ENCODE assay signal across 1 cellular context in the genomic region with DNA sequence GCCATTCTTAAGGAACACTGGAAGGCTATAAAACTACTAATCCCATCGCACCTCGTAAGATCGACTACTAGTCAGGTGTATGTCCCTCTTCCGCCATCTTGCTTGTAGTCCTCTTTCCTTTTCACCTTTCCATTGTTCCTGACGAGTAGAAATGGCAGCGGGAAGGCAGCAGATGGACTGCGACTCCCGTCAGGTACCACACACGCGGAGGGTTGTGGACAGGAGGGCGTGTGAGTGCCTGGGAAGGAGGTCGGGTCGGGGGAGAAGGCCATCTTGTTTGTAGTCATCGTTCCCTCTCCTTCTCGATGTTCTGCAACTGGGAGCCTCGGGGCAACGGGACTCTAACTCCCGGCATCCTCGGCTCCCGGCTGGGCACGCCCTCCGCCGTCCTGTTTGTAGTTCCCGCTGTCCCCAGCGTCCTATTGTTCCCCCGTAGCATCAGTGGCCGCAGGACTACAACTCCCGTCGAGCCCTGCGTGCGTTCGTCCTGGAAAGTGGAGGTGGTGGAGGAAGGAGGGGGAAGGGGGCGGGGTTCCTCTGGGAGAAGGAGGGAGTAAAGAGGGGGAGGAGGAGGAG.
TF ChIP-seq lines count a peak whose summit lies in the region.

No MANE protein-coding gene starts in this region.

TF ChIP-seq in K562, 482 proteins besides CTCF, POLR2A, EP300 and RAD21 (continued from another document and continues in another):
- TF ChIP-seq, protein P1, sequence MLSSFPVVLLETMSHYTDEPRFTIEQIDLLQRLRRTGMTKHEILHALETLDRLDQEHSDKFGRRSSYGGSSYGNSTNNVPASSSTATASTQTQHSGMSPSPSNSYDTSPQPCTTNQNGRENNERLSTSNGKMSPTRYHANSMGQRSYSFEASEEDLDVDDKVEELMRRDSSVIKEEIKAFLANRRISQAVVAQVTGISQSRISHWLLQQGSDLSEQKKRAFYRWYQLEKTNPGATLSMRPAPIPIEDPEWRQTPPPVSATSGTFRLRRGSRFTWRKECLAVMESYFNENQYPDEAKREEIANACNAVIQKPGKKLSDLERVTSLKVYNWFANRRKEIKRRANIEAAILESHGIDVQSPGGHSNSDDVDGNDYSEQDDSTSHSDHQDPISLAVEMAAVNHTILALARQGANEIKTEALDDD (IDR thresholded peaks at IDR 0.05): 0 out of 2 replicates have a peak, but pooled peaks have one; percentile 32
- TF ChIP-seq BCOR (IDR thresholded peaks at IDR 0.05) (no peak), ZNF354B (CRISPR knock-in tag; IDR thresholded peaks at IDR 0.05) (0 out of 2 replicates have a peak, but pooled peaks have one; percentile 43), ZNF644 (tag; IDR thresholded peaks at IDR 0.05; ENCODE audit: low read depth) (peak; percentile 93), ZNF274 (IDR thresholded peaks at IDR 0.05; ENCODE audit: borderline replicate concordance, low read depth, low read length) (no peak), ZNF444 (CRISPR knock-in tag; IDR thresholded peaks at IDR 0.05) (no peak), MAFG (tag; conservative IDR thresholded peaks at IDR 0.05) (no peak), ZNF140 (CRISPR knock-in tag; IDR thresholded peaks at IDR 0.05) (0 out of 2 replicates have a peak, but pooled peaks have one; percentile 19), CBX8 (IDR thresholded peaks at IDR 0.05; ENCODE audit: borderline replicate concordance, extremely low read depth, low read depth, low read length, poor library complexity, severe bottlenecking) (no peak), EHMT2 (IDR thresholded peaks at IDR 0.05) (no peak), CBX2 (IDR thresholded peaks at IDR 0.05; ENCODE audit: insufficient read depth, low read length, poor library complexity, severe bottlenecking) (no peak), PHTF2 (CRISPR knock-in tag; IDR thresholded peaks at IDR 0.05) (no peak), ZBTB8A (IDR thresholded peaks at IDR 0.05; ENCODE audit: partially characterized antibody) (peak; percentile 82), ZNF584 (CRISPR knock-in tag; IDR thresholded peaks at IDR 0.05; ENCODE audit: low read depth) (peak; percentile 93), LEF1 (IDR thresholded peaks at IDR 0.05) (no peak), ZC3H11A (IDR thresholded peaks at IDR 0.05; ENCODE audit: low read depth, low read length) (no peak), ZNF778 (CRISPR knock-in tag; IDR thresholded peaks at IDR 0.05) (no peak), ZNF347 (CRISPR knock-in tag; IDR thresholded peaks at IDR 0.05; ENCODE audit: low read depth) (no peak), PYGO2 (tag; IDR thresholded peaks at IDR 0.05) (no peak), SMARCA4 (IDR thresholded peaks at IDR 0.05) (no peak), POLR2AphosphoS5 (IDR thresholded peaks at IDR 0.05; ENCODE audit: control insufficient read depth, insufficient read depth, low read depth, low read length) (peak; percentile 46; the same call in 1 of the 2 replicates), JUN (IDR thresholded peaks at IDR 0.05; ENCODE audit: borderline replicate concordance, low read depth, low read length) (peak; percentile 45; the same call in 1 of the 2 replicates), JUN (CRISPR knock-in tag; IDR thresholded peaks at IDR 0.05; ENCODE audit: borderline replicate concordance) (0 out of 2 replicates have a peak, but pooled peaks have one; percentile 17), ZNF253 (CRISPR knock-in tag; conservative IDR thresholded peaks at IDR 0.05) (no peak), ZNF165 (CRISPR knock-in tag; IDR thresholded peaks at IDR 0.05; ENCODE audit: borderline replicate concordance) (peak; percentile 75; the same call in 1 of the 2 replicates), SIN3B (IDR thresholded peaks at IDR 0.05; ENCODE audit: low read depth) (peak; percentile 86; the same call in 1 of the 2 replicates), ZNF764 (CRISPR knock-in tag; IDR thresholded peaks at IDR 0.05; ENCODE audit: low read depth) (no peak), HSF4 (CRISPR knock-in tag; IDR thresholded peaks at IDR 0.05; ENCODE audit: borderline replicate concordance) (no peak), PRMT5 (CRISPR knock-in tag; IDR thresholded peaks at IDR 0.05) (no peak), SREBF2 (CRISPR knock-in tag; IDR thresholded peaks at IDR 0.05) (no peak), KLF13 (tag; IDR thresholded peaks at IDR 0.05; ENCODE audit: borderline replicate concordance, low read depth) (peak; percentile 95), CBX3 (IDR thresholded peaks at IDR 0.05; ENCODE audit: borderline replicate concordance in 1 of 2, low read length in 2 of 2) (0 out of 3 replicates have a peak, but pooled peaks of 1 of the 2 experiments have one; percentile 7)
- TF ChIP-seq, protein P2, sequence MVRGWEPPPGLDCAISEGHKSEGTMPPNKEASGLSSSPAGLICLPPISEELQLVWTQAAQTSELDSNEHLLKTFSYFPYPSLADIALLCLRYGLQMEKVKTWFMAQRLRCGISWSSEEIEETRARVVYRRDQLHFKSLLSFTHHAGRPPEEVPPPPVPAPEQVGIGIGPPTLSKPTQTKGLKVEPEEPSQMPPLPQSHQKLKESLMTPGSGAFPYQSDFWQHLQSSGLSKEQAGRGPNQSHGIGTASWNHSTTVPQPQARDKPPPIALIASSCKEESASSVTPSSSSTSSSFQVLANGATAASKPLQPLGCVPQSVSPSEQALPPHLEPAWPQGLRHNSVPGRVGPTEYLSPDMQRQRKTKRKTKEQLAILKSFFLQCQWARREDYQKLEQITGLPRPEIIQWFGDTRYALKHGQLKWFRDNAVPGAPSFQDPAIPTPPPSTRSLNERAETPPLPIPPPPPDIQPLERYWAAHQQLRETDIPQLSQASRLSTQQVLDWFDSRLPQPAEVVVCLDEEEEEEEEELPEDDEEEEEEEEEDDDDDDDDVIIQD (CRISPR knock-in tag; IDR thresholded peaks at IDR 0.05): no peak
- TF ChIP-seq, protein P3, sequence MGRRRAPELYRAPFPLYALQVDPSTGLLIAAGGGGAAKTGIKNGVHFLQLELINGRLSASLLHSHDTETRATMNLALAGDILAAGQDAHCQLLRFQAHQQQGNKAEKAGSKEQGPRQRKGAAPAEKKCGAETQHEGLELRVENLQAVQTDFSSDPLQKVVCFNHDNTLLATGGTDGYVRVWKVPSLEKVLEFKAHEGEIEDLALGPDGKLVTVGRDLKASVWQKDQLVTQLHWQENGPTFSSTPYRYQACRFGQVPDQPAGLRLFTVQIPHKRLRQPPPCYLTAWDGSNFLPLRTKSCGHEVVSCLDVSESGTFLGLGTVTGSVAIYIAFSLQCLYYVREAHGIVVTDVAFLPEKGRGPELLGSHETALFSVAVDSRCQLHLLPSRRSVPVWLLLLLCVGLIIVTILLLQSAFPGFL (CRISPR knock-in tag; IDR thresholded peaks at IDR 0.05): no peak
- TF ChIP-seq, protein P4, sequence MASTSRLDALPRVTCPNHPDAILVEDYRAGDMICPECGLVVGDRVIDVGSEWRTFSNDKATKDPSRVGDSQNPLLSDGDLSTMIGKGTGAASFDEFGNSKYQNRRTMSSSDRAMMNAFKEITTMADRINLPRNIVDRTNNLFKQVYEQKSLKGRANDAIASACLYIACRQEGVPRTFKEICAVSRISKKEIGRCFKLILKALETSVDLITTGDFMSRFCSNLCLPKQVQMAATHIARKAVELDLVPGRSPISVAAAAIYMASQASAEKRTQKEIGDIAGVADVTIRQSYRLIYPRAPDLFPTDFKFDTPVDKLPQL (IDR thresholded peaks at IDR 0.05; ENCODE audit: extremely low read depth, insufficient read length): no peak
- TF ChIP-seq, protein P5, sequence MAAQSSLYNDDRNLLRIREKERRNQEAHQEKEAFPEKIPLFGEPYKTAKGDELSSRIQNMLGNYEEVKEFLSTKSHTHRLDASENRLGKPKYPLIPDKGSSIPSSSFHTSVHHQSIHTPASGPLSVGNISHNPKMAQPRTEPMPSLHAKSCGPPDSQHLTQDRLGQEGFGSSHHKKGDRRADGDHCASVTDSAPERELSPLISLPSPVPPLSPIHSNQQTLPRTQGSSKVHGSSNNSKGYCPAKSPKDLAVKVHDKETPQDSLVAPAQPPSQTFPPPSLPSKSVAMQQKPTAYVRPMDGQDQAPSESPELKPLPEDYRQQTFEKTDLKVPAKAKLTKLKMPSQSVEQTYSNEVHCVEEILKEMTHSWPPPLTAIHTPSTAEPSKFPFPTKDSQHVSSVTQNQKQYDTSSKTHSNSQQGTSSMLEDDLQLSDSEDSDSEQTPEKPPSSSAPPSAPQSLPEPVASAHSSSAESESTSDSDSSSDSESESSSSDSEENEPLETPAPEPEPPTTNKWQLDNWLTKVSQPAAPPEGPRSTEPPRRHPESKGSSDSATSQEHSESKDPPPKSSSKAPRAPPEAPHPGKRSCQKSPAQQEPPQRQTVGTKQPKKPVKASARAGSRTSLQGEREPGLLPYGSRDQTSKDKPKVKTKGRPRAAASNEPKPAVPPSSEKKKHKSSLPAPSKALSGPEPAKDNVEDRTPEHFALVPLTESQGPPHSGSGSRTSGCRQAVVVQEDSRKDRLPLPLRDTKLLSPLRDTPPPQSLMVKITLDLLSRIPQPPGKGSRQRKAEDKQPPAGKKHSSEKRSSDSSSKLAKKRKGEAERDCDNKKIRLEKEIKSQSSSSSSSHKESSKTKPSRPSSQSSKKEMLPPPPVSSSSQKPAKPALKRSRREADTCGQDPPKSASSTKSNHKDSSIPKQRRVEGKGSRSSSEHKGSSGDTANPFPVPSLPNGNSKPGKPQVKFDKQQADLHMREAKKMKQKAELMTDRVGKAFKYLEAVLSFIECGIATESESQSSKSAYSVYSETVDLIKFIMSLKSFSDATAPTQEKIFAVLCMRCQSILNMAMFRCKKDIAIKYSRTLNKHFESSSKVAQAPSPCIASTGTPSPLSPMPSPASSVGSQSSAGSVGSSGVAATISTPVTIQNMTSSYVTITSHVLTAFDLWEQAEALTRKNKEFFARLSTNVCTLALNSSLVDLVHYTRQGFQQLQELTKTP (IDR thresholded peaks at IDR 0.05; ENCODE audit: low read depth in 1 of 2, partially characterized antibody in 2 of 2): peak; percentile 41 to 99
- TF ChIP-seq, protein P6, sequence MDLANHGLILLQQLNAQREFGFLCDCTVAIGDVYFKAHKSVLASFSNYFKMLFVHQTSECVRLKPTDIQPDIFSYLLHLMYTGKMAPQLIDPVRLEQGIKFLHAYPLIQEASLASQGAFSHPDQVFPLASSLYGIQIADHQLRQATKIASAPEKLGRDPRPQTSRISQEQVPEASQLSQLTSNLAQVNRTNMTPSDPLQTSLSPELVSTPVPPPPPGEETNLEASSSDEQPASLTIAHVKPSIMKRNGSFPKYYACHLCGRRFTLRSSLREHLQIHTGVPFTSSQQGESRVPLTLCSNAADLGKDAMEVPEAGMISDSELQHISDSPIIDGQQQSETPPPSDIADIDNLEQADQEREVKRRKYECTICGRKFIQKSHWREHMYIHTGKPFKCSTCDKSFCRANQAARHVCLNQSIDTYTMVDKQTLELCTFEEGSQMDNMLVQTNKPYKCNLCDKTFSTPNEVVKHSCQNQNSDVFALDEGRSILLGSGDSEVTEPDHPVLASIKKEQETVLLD (IDR thresholded peaks at IDR 0.05): 0 out of 2 replicates have a peak, but pooled peaks have one; percentile 61
- TF ChIP-seq, protein P7, sequence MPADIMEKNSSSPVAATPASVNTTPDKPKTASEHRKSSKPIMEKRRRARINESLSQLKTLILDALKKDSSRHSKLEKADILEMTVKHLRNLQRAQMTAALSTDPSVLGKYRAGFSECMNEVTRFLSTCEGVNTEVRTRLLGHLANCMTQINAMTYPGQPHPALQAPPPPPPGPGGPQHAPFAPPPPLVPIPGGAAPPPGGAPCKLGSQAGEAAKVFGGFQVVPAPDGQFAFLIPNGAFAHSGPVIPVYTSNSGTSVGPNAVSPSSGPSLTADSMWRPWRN (IDR thresholded peaks at IDR 0.05; ENCODE audit: low read depth): 0 out of 2 replicates have a peak, but pooled peaks have one; percentile 20
- TF ChIP-seq, protein P8, sequence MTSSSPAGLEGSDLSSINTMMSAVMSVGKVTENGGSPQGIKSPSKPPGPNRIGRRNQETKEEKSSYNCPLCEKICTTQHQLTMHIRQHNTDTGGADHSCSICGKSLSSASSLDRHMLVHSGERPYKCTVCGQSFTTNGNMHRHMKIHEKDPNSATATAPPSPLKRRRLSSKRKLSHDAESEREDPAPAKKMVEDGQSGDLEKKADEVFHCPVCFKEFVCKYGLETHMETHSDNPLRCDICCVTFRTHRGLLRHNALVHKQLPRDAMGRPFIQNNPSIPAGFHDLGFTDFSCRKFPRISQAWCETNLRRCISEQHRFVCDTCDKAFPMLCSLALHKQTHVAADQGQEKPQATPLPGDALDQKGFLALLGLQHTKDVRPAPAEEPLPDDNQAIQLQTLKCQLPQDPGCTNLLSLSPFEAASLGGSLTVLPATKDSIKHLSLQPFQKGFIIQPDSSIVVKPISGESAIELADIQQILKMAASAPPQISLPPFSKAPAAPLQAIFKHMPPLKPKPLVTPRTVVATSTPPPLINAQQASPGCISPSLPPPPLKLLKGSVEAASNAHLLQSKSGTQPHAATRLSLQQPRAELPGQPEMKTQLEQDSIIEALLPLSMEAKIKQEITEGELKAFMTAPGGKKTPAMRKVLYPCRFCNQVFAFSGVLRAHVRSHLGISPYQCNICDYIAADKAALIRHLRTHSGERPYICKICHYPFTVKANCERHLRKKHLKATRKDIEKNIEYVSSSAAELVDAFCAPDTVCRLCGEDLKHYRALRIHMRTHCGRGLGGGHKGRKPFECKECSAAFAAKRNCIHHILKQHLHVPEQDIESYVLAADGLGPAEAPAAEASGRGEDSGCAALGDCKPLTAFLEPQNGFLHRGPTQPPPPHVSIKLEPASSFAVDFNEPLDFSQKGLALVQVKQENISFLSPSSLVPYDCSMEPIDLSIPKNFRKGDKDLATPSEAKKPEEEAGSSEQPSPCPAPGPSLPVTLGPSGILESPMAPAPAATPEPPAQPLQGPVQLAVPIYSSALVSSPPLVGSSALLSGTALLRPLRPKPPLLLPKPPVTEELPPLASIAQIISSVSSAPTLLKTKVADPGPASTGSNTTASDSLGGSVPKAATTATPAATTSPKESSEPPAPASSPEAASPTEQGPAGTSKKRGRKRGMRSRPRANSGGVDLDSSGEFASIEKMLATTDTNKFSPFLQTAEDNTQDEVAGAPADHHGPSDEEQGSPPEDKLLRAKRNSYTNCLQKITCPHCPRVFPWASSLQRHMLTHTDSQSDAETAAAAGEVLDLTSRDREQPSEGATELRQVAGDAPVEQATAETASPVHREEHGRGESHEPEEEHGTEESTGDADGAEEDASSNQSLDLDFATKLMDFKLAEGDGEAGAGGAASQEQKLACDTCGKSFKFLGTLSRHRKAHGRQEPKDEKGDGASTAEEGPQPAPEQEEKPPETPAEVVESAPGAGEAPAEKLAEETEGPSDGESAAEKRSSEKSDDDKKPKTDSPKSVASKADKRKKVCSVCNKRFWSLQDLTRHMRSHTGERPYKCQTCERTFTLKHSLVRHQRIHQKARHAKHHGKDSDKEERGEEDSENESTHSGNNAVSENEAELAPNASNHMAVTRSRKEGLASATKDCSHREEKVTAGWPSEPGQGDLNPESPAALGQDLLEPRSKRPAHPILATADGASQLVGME (CRISPR knock-in tag; IDR thresholded peaks at IDR 0.05): no peak
- TF ChIP-seq, protein P9, sequence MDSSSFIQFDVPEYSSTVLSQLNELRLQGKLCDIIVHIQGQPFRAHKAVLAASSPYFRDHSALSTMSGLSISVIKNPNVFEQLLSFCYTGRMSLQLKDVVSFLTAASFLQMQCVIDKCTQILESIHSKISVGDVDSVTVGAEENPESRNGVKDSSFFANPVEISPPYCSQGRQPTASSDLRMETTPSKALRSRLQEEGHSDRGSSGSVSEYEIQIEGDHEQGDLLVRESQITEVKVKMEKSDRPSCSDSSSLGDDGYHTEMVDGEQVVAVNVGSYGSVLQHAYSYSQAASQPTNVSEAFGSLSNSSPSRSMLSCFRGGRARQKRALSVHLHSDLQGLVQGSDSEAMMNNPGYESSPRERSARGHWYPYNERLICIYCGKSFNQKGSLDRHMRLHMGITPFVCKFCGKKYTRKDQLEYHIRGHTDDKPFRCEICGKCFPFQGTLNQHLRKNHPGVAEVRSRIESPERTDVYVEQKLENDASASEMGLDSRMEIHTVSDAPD (CRISPR knock-in tag; IDR thresholded peaks at IDR 0.05): no peak
